Comparison of ENCODE assay signal across 17 cellular contexts in the genomic region with DNA sequence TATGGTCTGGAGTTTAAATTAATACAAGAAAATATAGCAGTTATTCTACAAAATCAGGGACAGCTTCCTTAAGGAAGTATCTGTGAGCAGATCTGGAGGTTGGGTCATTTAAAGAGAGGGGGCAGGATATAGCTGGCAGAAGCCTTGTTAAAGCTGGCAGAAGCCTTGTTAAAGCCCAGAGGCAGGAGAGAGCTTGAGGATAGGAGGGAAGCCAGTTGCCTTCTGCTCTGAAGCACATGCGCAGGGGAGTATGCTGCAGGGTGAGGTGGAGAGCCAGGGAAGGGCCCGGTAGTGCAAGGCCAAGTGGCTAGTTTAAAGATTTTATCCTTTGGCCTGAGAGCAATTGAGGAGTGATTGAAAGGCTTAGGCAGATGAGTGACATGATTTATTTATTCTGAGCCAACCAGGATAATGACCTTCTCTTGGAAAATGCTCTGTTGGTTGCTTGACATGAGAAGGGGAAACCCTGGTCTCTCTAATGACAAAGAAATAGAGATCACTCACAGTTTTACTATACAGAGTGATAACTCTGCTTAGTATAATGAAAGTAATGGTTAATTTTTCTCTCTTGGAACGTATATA. TPM values are rescaled to one million over a fixed set of nuclear protein-coding genes. Genes with fewer than 3 reads are reported as not detected.
DNase-seq lines count a peak whose midpoint lies in the region; ATAC-seq and FAIRE-seq lines count a peak whose summit lies in the region.
"Had no signal": no experiment of that assay in that cellular context is flagged by ENCODE, and none has a peak within 500 bp of the region (broad histone marks: within the 10 kb centered on the region; RNA-seq: fewer than 3 reads in every experiment).

No MANE protein-coding gene starts in this region.

- H3K27ac ChIP-seq in CD4-positive, alpha-beta memory T cell (ENCODE audit: low read depth, low read length), result no peak overlapping the region

- ATAC-seq in activated T-cell treated with anti-CD3 and anti-CD28 coated beads, Interleukin-2, amount 50 U/mL, for 72 hours (replicated peaks in 1 of 2), result no peak
- no peak for ATAC-seq in activated CD8-positive, alpha-beta T cell treated with anti-CD3 and anti-CD28 coated beads, Interleukin-2, amount 10 ng/mL, durations not matched to agents 7 days and 5 days
- ATAC-seq in memory B cell (ENCODE audit: low read depth), result no peak
- no peak for ATAC-seq in activated CD4-positive, CD25-positive, alpha-beta regulatory T cell treated with anti-CD3 and anti-CD28 coated beads, Interleukin-2, amount 50 U/mL, for 24 hours
- ATAC-seq in GM18519 (IDR thresholded peaks at IDR 0.05; ENCODE audit: low FRiP score, unreplicated experiment), result no peak
- ATAC-seq: HepG2 had no signal

- H3K27me3 Mint-ChIP-seq in activated T-cell treated with anti-CD3 and anti-CD28 coated beads, Interleukin-2, amount 50 U/mL, for 72 hours (ENCODE audit: low read depth), result no peaks in the 10 kb centered on the region
- no peaks in the 10 kb centered on the region for H3K27me3 Mint-ChIP-seq in CD4-positive, alpha-beta memory T cell
- H3K27me3 Mint-ChIP-seq in activated CD8-positive, alpha-beta T cell treated with anti-CD3 and anti-CD28 coated beads, Interleukin-2, amount 10 ng/mL, durations not matched to agents 7 days and 5 days (ENCODE audit: low read depth), result no peaks in the 10 kb centered on the region
- no peaks in the 10 kb centered on the region for H3K27me3 Mint-ChIP-seq in memory B cell

- no peak overlapping the region for H3K4me3 Mint-ChIP-seq in activated T-cell treated with anti-CD3 and anti-CD28 coated beads, Interleukin-2, amount 50 U/mL, for 72 hours
- peak overlapping the region in 2 of 8 donors; percentile 44 to 48 for H3K4me3 Mint-ChIP-seq in CD4-positive, alpha-beta memory T cell
- no peak overlapping the region for H3K4me3 Mint-ChIP-seq in activated CD8-positive, alpha-beta T cell treated with anti-CD3 and anti-CD28 coated beads, Interleukin-2, amount 10 ng/mL, durations not matched to agents 7 days and 5 days
- H3K4me3 Mint-ChIP-seq in memory B cell, result no peak overlapping the region
- H3K4me3 Mint-ChIP-seq: H9 had no signal

- H3K4me1 ChIP-seq in CD4-positive, alpha-beta memory T cell (ENCODE audit: insufficient read depth, low read length), result peaks cover 48% of the 10 kb centered on the region

- peaks cover 37% of the 10 kb centered on the region for H3K36me3 ChIP-seq in CD4-positive, alpha-beta memory T cell (ENCODE audit: insufficient read depth, low read length)

- intact Hi-C loops in CD4-positive, alpha-beta memory T cell (cut with micrococcal nuclease), result no loop called here

- DNase-seq in activated T-cell treated with anti-CD3 and anti-CD28 coated beads, Interleukin-2, amount 50 U/mL, for 72 hours, result no peak
- no peak for DNase-seq in activated T-cell treated with anti-CD3 and anti-CD28 coated beads, Interleukin-2, amount 50 U/mL, for 48 hours
- DNase-seq in CD4-positive, alpha-beta memory T cell, result no peak
- DNase-seq in activated CD8-positive, alpha-beta T cell treated with anti-CD3 and anti-CD28 coated beads, Interleukin-2, amount 10 ng/mL, durations not matched to agents 7 days and 5 days, result no peak
- no peak for DNase-seq in memory B cell (ENCODE audit: low spot score in 2 of 2)
- no peak for DNase-seq in HTR-8/SVneo (ENCODE audit: insufficient read length, low spot score)
- DNase-seq: C1 segment of cervical spinal cord; COR-L47; H9; NCI-H1105 treated with DMSO at 0.1 percent for 48 hours; NCI-H187; NCI-H69; NK-92 treated with Interleukin-12 subunit alpha and Interleukin-12 subunit beta, amount 100 ng/mL, for 24 hours had no signal

- no peak overlapping the region for H3K4me3 ChIP-seq in CD4-positive, alpha-beta memory T cell (ENCODE audit: low read length in 2 of 2)

- POLR2A ChIA-PET in CD4-positive, alpha-beta memory T cell (lab: Charles Lee; ENCODE audit: partially characterized antibody), result no interaction called here
- POLR2A ChIA-PET in activated CD8-positive, alpha-beta T cell treated with anti-CD3 and anti-CD28 coated beads, Interleukin-2, amount 10 ng/mL, durations not matched to agents 7 days and 5 days (lab: Charles Lee), result interaction anchor here (0.9 to 1.1 kb wide), 2 partner anchors 17 to 125 kb away, joined by 3 read pairs; no protein-coding TSS in a partner anchor

- H3K9me3 Mint-ChIP-seq in activated T-cell treated with anti-CD3 and anti-CD28 coated beads, Interleukin-2, amount 50 U/mL, for 72 hours, result no peaks in the 10 kb centered on the region
- H3K9me3 Mint-ChIP-seq in CD4-positive, alpha-beta memory T cell, result no peaks in the 10 kb centered on the region
- H3K9me3 Mint-ChIP-seq in activated CD8-positive, alpha-beta T cell treated with anti-CD3 and anti-CD28 coated beads, Interleukin-2, amount 10 ng/mL, durations not matched to agents 7 days and 5 days (ENCODE audit: insufficient read depth), result no peaks in the 10 kb centered on the region
- no peaks in the 10 kb centered on the region for H3K9me3 Mint-ChIP-seq in memory B cell
- H3K9me3 Mint-ChIP-seq: H9 had no signal

- H3K4me1 Mint-ChIP-seq in activated T-cell treated with anti-CD3 and anti-CD28 coated beads, Interleukin-2, amount 50 U/mL, for 72 hours (ENCODE audit: low read depth), result peaks cover 43% of the 10 kb centered on the region
- H3K4me1 Mint-ChIP-seq in CD4-positive, alpha-beta memory T cell, result peaks cover 27 to 57% (median 45%) of the 10 kb centered on the region in 4 donors
- H3K4me1 Mint-ChIP-seq in activated CD8-positive, alpha-beta T cell treated with anti-CD3 and anti-CD28 coated beads, Interleukin-2, amount 10 ng/mL, durations not matched to agents 7 days and 5 days (ENCODE audit: low read depth), result peaks cover 31% of the 10 kb centered on the region
- peaks cover 21% of the 10 kb centered on the region for H3K4me1 Mint-ChIP-seq in memory B cell

- no peaks in the 10 kb centered on the region for H3K27me3 ChIP-seq in CD4-positive, alpha-beta memory T cell (ENCODE audit: insufficient read depth, low read length)

- peak overlapping the region; percentile 71 for H3K27ac Mint-ChIP-seq in activated T-cell treated with anti-CD3 and anti-CD28 coated beads, Interleukin-2, amount 50 U/mL, for 72 hours
- peak overlapping the region in 6 of 7 donors; percentile 8 to 83 (median 52) for H3K27ac Mint-ChIP-seq in CD4-positive, alpha-beta memory T cell
- peak overlapping the region; percentile 24 for H3K27ac Mint-ChIP-seq in activated CD8-positive, alpha-beta T cell treated with anti-CD3 and anti-CD28 coated beads, Interleukin-2, amount 10 ng/mL, durations not matched to agents 7 days and 5 days
- H3K27ac Mint-ChIP-seq in memory B cell, result peak overlapping the region; percentile 22

- no peaks in the 10 kb centered on the region for H3K9me3 ChIP-seq in CD4-positive, alpha-beta memory T cell (ENCODE audit: control insufficient read depth in 1 of 2, low read length in 2 of 2)

- H3K36me3 Mint-ChIP-seq in activated T-cell treated with anti-CD3 and anti-CD28 coated beads, Interleukin-2, amount 50 U/mL, for 72 hours (ENCODE audit: insufficient read depth in 2 of 2), result peaks cover 13 to 37% of the 10 kb centered on the region in 2 donors
- H3K36me3 Mint-ChIP-seq in CD4-positive, alpha-beta memory T cell, result peaks cover 32 to 74% of the 10 kb centered on the region in 2 donors
- H3K36me3 Mint-ChIP-seq in activated CD8-positive, alpha-beta T cell treated with anti-CD3 and anti-CD28 coated beads, Interleukin-2, amount 10 ng/mL, durations not matched to agents 7 days and 5 days (ENCODE audit: low read depth), result peaks cover 55% of the 10 kb centered on the region
- peaks cover 20% of the 10 kb centered on the region for H3K36me3 Mint-ChIP-seq in memory B cell

- no peak for FAIRE-seq in HTR-8/SVneo (lab: Jason Lieb, UNC)
- FAIRE-seq: A204.1, HepG2 had no signal

- CTCF ChIA-PET in CD4-positive, alpha-beta memory T cell (lab: Charles Lee; ENCODE audit: partially characterized antibody), result interaction anchor here (1.1 to 2.4 kb wide), 2 partner anchors 125 to 129 kb away, joined by 3 to 6 read pairs; no protein-coding TSS in a partner anchor
- CTCF ChIA-PET in activated CD8-positive, alpha-beta T cell treated with anti-CD3 and anti-CD28 coated beads, Interleukin-2, amount 10 ng/mL, durations not matched to agents 7 days and 5 days (lab: Charles Lee), result interaction anchor here (0.5 to 2.6 kb wide), 5 partner anchors 13 to 747 kb away, joined by 3 to 16 read pairs (median 3); no protein-coding TSS in a partner anchor

RNA-seq across cellular contexts. Expression of a gene that starts 3.9 kb away (rescaled TPM):
- total RNA-seq in activated T-cell treated with anti-CD3 and anti-CD28 coated beads, Interleukin-2, amount 50 U/mL, for 72 hours, result 10 to 100 TPM; 29.9 to 33.4 TPM
- 10 to 100 TPM; 17.6 to 19.7 TPM for total RNA-seq in CD4-positive, alpha-beta memory T cell
- polyA plus RNA-seq in CD4-positive, alpha-beta memory T cell, result 10 to 100 TPM in 1 of 2 donors, 1 to 10 TPM in 1; 8.9 to 15.0 TPM
- total RNA-seq in activated CD8-positive, alpha-beta T cell treated with anti-CD3 and anti-CD28 coated beads, Interleukin-2, amount 10 ng/mL, durations not matched to agents 7 days and 5 days, result 10 to 100 TPM; 31.3 to 31.5 TPM

RNA-seq across cellular contexts. Expression of a gene that starts 4.0 kb away (rescaled TPM):
- total RNA-seq in activated T-cell treated with anti-CD3 and anti-CD28 coated beads, Interleukin-2, amount 50 U/mL, for 72 hours, result 10 to 100 TPM; 26.8 to 29.6 TPM
- total RNA-seq in CD4-positive, alpha-beta memory T cell, result 10 to 100 TPM; 17.3 to 17.4 TPM
- 10 to 100 TPM; 12.2 to 18.3 TPM for polyA plus RNA-seq in CD4-positive, alpha-beta memory T cell
- 10 to 100 TPM; 18.2 to 20.6 TPM for total RNA-seq in activated CD8-positive, alpha-beta T cell treated with anti-CD3 and anti-CD28 coated beads, Interleukin-2, amount 10 ng/mL, durations not matched to agents 7 days and 5 days
